16 cellular contexts compared by ENCODE assay signal in the genomic region with DNA sequence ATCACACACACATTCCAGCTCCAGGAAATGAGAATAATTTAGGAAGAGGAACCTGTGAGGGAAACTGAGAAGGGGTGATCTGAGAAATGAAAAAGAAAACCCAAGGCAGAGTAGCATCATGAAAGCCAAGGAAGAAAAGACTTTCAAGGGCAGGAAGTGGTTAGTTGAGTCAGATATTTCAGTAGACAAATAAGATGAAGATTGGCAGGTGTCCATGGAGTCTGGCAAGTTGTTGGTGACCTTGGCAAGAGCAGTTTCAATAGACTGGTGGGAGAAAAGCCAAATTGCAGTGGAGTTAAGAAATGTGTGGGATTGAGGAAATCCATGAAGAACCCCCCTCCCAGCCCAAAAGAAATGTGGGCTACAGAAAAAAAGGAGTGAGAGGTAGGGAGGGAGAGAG. TPM values are rescaled to one million over a fixed set of nuclear protein-coding genes. Genes with fewer than 3 reads are reported as not detected.
DNase-seq lines count a peak whose midpoint lies in the region; ATAC-seq and TF ChIP-seq lines count a peak whose summit lies in the region.
"Had no signal": no experiment of that assay in that cellular context is flagged by ENCODE, and none has a peak within 500 bp of the region (broad histone marks: within the 10 kb centered on the region; RNA-seq: fewer than 3 reads in every experiment).

No MANE protein-coding gene starts in this region.

- H3K27me3 Mint-ChIP-seq in CD4-positive, alpha-beta T cell = peaks cover 3% of the 10 kb centered on the region

- H3K9me3 ChIP-seq in CD4-positive, alpha-beta T cell (ENCODE audit: control insufficient read depth, low read length) = no peaks in the 10 kb centered on the region
- H3K9me3 ChIP-seq: gastrocnemius medialis, neutrophil had no signal

- no peaks in the 10 kb centered on the region for H3K36me3 Mint-ChIP-seq in CD4-positive, alpha-beta T cell (ENCODE audit: low read depth)
- H3K36me3 Mint-ChIP-seq: WTC11 had no signal

- intact Hi-C loops in CD4-positive, alpha-beta T cell (cut with DNase I, micrococcal nuclease) = loop anchor here in 1 of 2 experiments (5.0 to 10.0 kb wide), 2 partner anchors 160 to 487 kb away; no protein-coding TSS in a partner anchor

- no peak for TF ChIP-seq CTCF in CD4-positive, alpha-beta T cell (IDR thresholded peaks at IDR 0.05)

- POLR2A ChIA-PET in CD4-positive, alpha-beta T cell (lab: Charles Lee) = interaction anchor here (0.6 to 1.2 kb wide), 2 partner anchors 56 to 116 kb away, joined by 3 read pairs; no protein-coding TSS in a partner anchor

- H3K4me3 Mint-ChIP-seq in CD4-positive, alpha-beta T cell = no peak overlapping the region
- H3K4me3 Mint-ChIP-seq: stimulated activated naive CD8-positive, alpha-beta T cell treated with anti-CD3 and anti-CD28 coated beads, Interleukin-15, Interleukin-2, amounts not matched to agents 100 ng/mL and 50 ng/mL, for 24 hours; WTC11 had no signal

- DNase-seq in DMS79 treated with DMSO at 0.1 percent for 48 hours (lab: John Stamatoyannopoulos, UW) (peak; percentile 2), DMS79 (lab: John Stamatoyannopoulos, UW) (no peak), NAMALWA (ENCODE audit: low spot score) (peak; percentile 20), SW480 (ENCODE audit: low spot score) (no peak), COLO668 (lab: John Stamatoyannopoulos, UW; ENCODE audit: unreplicated experiment) (no peak)
- DNase-seq in CD4-positive, alpha-beta T cell = peak in 3 of 10 experiments; percentile 10 to 39 (median 12)
- DNase-seq in central memory CD4-positive, alpha-beta T cell = peak; percentile 65
- DNase-seq: 8988T, gastrocnemius medialis, GDM1, NCI-H2171 treated with DMSO at 0.1 percent for 48 hours had no signal

- H3K27ac Mint-ChIP-seq in CD4-positive, alpha-beta T cell = no peak overlapping the region
- H3K27ac Mint-ChIP-seq: stimulated activated naive CD8-positive, alpha-beta T cell treated with anti-CD3 and anti-CD28 coated beads, Interleukin-15, Interleukin-2, amounts not matched to agents 100 ng/mL and 50 ng/mL, for 24 hours; WTC11 had no signal

- CTCF ChIA-PET in CD4-positive, alpha-beta T cell (lab: Charles Lee) = interaction anchor here (0.9 to 2.2 kb wide), 4 partner anchors 23 to 116 kb away, joined by 3 to 10 read pairs (median 5); no protein-coding TSS in a partner anchor

- no peaks in the 10 kb centered on the region for H3K9me3 Mint-ChIP-seq in CD4-positive, alpha-beta T cell
- H3K9me3 Mint-ChIP-seq: stimulated activated naive CD8-positive, alpha-beta T cell treated with anti-CD3 and anti-CD28 coated beads, Interleukin-15, Interleukin-2, amounts not matched to agents 100 ng/mL and 50 ng/mL, for 24 hours; WTC11 had no signal

- peak; percentile 68 for ATAC-seq in CD4-positive, alpha-beta T cell (ENCODE audit: poor library complexity)
- ATAC-seq in GM21360 (IDR thresholded peaks at IDR 0.05; ENCODE audit: unreplicated experiment) = no peak
- ATAC-seq: gastrocnemius medialis had no signal

- no peaks in the 10 kb centered on the region for H3K27me3 ChIP-seq in CD4-positive, alpha-beta T cell (ENCODE audit: control insufficient read depth, insufficient read depth, low read length)
- H3K27me3 ChIP-seq: gastrocnemius medialis had no signal

- H3K4me1 Mint-ChIP-seq in CD4-positive, alpha-beta T cell (ENCODE audit: low read depth) = no peaks in the 10 kb centered on the region

- H3K27ac ChIP-seq in CD4-positive, alpha-beta T cell (ENCODE audit: low read depth, low read length) = no peak overlapping the region
- H3K27ac ChIP-seq: gastrocnemius medialis, neutrophil had no signal

RNA-seq across cellular contexts. Expression of a gene that starts 10.7 kb away (rescaled TPM):
- 1 to 10 TPM; 7.3 to 7.9 TPM for total RNA-seq in CD4-positive, alpha-beta T cell
- total RNA-seq: dermis microvascular lymphatic vessel endothelial cell had no signal

Comparison
In these comparisons a context has a peak if more than half of its experiments do, and no peak if none do; other contexts are left out.
1. DNase-seq: peak in DMS79 treated with DMSO at 0.1 percent for 48 hours (single experiment), NAMALWA (single experiment) and central memory CD4-positive, alpha-beta T cell (single experiment); none in DMS79 (single experiment), SW480 (single experiment) and COLO668 (single experiment).